Comparison of ENCODE assay signal across 28 cellular contexts in the genomic region with DNA sequence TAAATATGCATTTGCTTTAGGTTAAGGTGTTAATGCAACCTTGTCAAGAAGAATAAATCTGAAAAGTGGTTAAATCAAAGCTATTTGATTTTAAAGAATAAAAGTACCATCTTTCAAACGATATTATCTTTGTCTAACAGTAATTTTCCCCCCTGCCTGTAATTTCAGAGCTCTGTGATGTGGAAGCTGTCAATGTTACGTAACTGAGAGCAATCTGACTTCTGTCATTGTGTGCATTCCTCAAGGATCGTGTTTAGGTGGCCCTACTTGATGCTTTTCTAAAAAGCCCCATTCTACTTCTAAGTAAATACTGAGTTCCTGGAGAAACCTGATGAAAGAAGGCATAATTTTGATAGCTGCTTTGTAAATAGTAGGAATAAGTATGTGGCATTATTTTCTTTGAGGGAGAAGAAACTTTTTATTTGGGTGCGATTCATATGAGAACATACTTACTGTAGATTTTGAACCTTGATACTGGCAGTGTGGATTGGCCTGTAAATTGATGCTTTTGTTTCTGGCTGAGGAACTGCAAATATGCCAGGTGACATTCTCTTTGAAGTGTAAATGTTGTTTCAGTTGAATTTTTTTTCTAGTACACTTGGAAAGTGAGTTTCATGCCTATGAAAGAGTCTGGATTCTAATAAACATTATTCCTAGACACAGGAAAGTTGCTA.
"Had no signal": no experiment of that assay in that cellular context is flagged by ENCODE, and none has a peak within 500 bp of the region (broad histone marks: within the 10 kb centered on the region; RNA-seq: fewer than 3 reads in every experiment).

No MANE protein-coding gene starts in this region.

- H3K27ac Mint-ChIP-seq: activated naive CD4-positive, alpha-beta T cell treated with anti-CD3 and anti-CD28 coated beads for 36 hours; activated naive CD8-positive, alpha-beta T cell; activated T-helper 17 cell treated with anti-CD3 and anti-CD28 coated beads, Interleukin-2, amount 50 U/mL, for 72 hours; T-helper 1 cell treated with Interleukin-12 subunit alpha and Interleukin-12 subunit beta and Interleukin-4 antibody, amounts not matched to agents 30 μg/mL and 1 μg/mL, for 36 hours; WTC11 had no signal

- H3K27ac ChIP-seq: brain microvascular endothelial cell, cardiac muscle cell, SJCRH30 had no signal

- H3K4me2 ChIP-seq: SK-N-SH had no signal

- H3K4me1 Mint-ChIP-seq: activated T-helper 17 cell treated with anti-CD3 and anti-CD28 coated beads, Interleukin-2, amount 50 U/mL, for 72 hours had no signal

- FAIRE-seq: colon had no signal

- H3K36me3 Mint-ChIP-seq: activated naive CD8-positive, alpha-beta T cell; WTC11 had no signal

- H3K4me1 ChIP-seq: SJCRH30 had no signal

- H3K36me3 ChIP-seq: brain microvascular endothelial cell, cardiac muscle cell, SJCRH30 had no signal

- H3K27me3 Mint-ChIP-seq: activated naive CD8-positive, alpha-beta T cell; activated T-helper 17 cell treated with anti-CD3 and anti-CD28 coated beads, Interleukin-2, amount 50 U/mL, for 72 hours had no signal

- ATAC-seq: activated T-cell treated with anti-CD3 and anti-CD28 coated beads, Interleukin-2, amount 50 U/mL, for 4 hours; activated T-helper 17 cell treated with anti-CD3 and anti-CD28 coated beads, Interleukin-2, amount 50 U/mL, for 72 hours; Panc1; WTC11 had no signal

- DNase-seq: activated CD4-positive, alpha-beta T cell treated with anti-CD3 and anti-CD28 coated beads for 48 hours; activated CD4-positive, alpha-beta T cell treated with anti-CD3 and anti-CD28 coated beads, Interleukin-2, amount 50 U/mL, for 48 hours; activated CD4-positive, CD25-positive, alpha-beta regulatory T cell treated with anti-CD3 and anti-CD28 coated beads, Interleukin-2, amount 50 U/mL, for 72 hours; activated gamma-delta T cell; activated naive CD4-positive, alpha-beta T cell treated with anti-CD3 and anti-CD28 coated beads for 36 hours; activated T-cell treated with anti-CD3 and anti-CD28 coated beads, Interleukin-2, amount 50 U/mL, for 4 hours; brain microvascular endothelial cell; KG1; NCI-H1092; NCI-H1694 treated with DMSO at 0.1 percent for 48 hours; NCI-H2029 treated with DMSO at 0.1 percent for 48 hours; NCI-H2171; NCI-H2227 treated with DMSO at 0.1 percent for 48 hours; NCI-H446 treated with DMSO at 0.1 percent for 48 hours; NCI-H526 treated with DMSO at 0.1 percent for 48 hours; NK-92 treated with Interleukin-12 subunit alpha and Interleukin-12 subunit beta, amount 100 ng/mL, for 24 hours; OCI-M1; Right ventricle myocardium superior; RPMI8226; SJCRH30; SK-N-SH had no signal

- H3K4me3 Mint-ChIP-seq: activated naive CD4-positive, alpha-beta T cell treated with anti-CD3 and anti-CD28 coated beads for 36 hours; activated naive CD8-positive, alpha-beta T cell; activated T-cell treated with anti-CD3 and anti-CD28 coated beads, Interleukin-2, amount 50 U/mL, for 4 hours; activated T-helper 17 cell treated with anti-CD3 and anti-CD28 coated beads, Interleukin-2, amount 50 U/mL, for 72 hours; T-helper 1 cell treated with Interleukin-12 subunit alpha and Interleukin-12 subunit beta and Interleukin-4 antibody, amounts not matched to agents 30 μg/mL and 1 μg/mL, for 36 hours; WTC11 had no signal

- H3K9me3 ChIP-seq: SJCRH30, SK-N-SH had no signal

- H3K4me3 ChIP-seq: cardiac muscle cell, SJCRH30 had no signal

- H3K27me3 ChIP-seq: brain microvascular endothelial cell, cardiac muscle cell, SJCRH30 had no signal
